In the genomic region with DNA sequence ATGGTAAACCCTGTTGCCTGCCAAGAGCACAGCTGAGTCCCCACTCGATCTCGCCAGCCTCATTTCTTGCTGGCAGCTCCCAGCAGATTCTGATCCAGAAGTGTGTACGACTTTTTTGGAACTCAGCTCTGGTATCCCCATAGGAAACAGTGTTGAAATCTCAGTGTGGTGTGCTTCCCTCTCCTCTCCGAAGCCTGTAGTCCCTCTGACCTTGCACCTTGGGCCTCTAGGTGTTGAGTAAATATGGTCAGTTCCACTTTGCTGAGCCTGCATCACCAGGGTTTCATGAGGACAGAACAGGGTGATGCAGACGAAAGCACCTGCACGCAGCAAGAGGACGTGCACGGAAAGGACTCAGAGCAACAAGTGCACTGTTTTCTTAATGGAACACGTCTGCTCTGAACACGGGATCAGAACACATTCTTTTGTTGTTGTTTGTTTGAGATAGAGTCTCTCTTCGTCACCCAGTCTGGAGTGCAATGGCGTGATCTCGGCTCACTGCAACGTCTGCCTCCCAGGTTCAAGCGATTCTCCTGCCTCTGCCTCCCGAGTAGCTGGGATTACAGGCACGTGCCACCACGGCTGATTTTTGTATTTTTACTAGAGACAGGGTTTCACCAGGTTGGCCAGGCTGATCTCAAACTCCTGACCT, we compare ENCODE assay signal across 27 cellular contexts. TPM values are rescaled to one million over a fixed set of nuclear protein-coding genes. Genes with fewer than 3 reads are reported as not detected.
DNase-seq lines count a peak whose midpoint lies in the region; ATAC-seq, FAIRE-seq and TF ChIP-seq lines count a peak whose summit lies in the region.
"Had no signal": no experiment of that assay in that cellular context is flagged by ENCODE, and none has a peak within 500 bp of the region (broad histone marks: within the 10 kb centered on the region; RNA-seq: fewer than 3 reads in every experiment).

No MANE protein-coding gene starts in this region.

- H3K4ac ChIP-seq in H1 (replicated peaks; ENCODE audit: insufficient read length, low read depth, low read length): no peak overlapping the region

- no peaks in the 10 kb centered on the region for H3K9me3 ChIP-seq in BLaER1
- no peaks in the 10 kb centered on the region for H3K9me3 ChIP-seq in H1 (ENCODE audit: insufficient read depth in 2 of 2, low read depth in 1 of 2, low read length in 1 of 2)
- no peaks in the 10 kb centered on the region for H3K9me3 ChIP-seq in liver (ENCODE audit: control insufficient read depth in 4 of 4, low read length in 3 of 4)
- H3K9me3 ChIP-seq: ascending aorta, spleen, uterus had no signal

- H3K4me3 ChIP-seq in BLaER1 (no peak overlapping the region), H1 (ENCODE audit: extremely low read depth in 1 of 4, insufficient read depth in 2 of 4, low read depth in 3 of 4, low read length in 4 of 4) (no peak overlapping the region), liver (ENCODE audit: low read depth in 1 of 3, low read length in 3 of 3) (no peak overlapping the region)
- H3K4me3 ChIP-seq: dorsolateral prefrontal cortex, spleen, uterus had no signal

- POLR2A ChIA-PET in H1 (lab: Charles Lee; ENCODE audit: partially characterized antibody): interaction anchor here (2.2 kb wide), 1 partner anchor 9 kb away, joined by 10 read pairs; no protein-coding TSS in a partner anchor
- POLR2A ChIA-PET in T-cell (lab: Charles Lee): no interaction called here

- no peak overlapping the region for H2BK20ac ChIP-seq in H1 (ENCODE audit: low read length)

- H3K4me2 ChIP-seq in BLaER1 (peak overlapping the region; percentile 98), H1 (ENCODE audit: insufficient read depth in 1 of 2, low read depth in 2 of 2, low read length in 2 of 2) (no peak overlapping the region)

- H2BK120ac ChIP-seq in H1 (replicated peaks; ENCODE audit: low read depth, low read length): no peak overlapping the region

- H3K79me1 ChIP-seq in H1 (ENCODE audit: low read depth, low read length): no peaks in the 10 kb centered on the region

- no peak overlapping the region for H4K91ac ChIP-seq in H1 (replicated peaks; ENCODE audit: insufficient read length, low read length)

- H3K18ac ChIP-seq in H1 (ENCODE audit: extremely low read depth, low read length): no peak overlapping the region

- no peak for TF ChIP-seq EP300 in H1 (IDR thresholded peaks at IDR 0.05; ENCODE audit: borderline replicate concordance in 1 of 2, low read depth in 2 of 2, low read length in 2 of 2)

- CTCF ChIA-PET in H1 (lab: Charles Lee; ENCODE audit: partially characterized antibody): interaction anchor here (0.7 to 3.4 kb wide), 5 partner anchors 9 to 243 kb away, joined by 3 to 11 read pairs (median 3); no protein-coding TSS in a partner anchor
- CTCF ChIA-PET in T-cell (lab: Charles Lee): interaction anchor here in 1 of 2 donors (0.6 kb wide), 1 partner anchor 673 kb away, joined by 3 read pairs; no protein-coding TSS in a partner anchor

- no peak overlapping the region for H3K23ac ChIP-seq in H1 (ENCODE audit: insufficient read length)

- H2AFZ ChIP-seq in H1 (ENCODE audit: low read length): no peak overlapping the region

- H3K27ac Mint-ChIP-seq in T-cell: no peak overlapping the region
- H3K27ac Mint-ChIP-seq: activated CD8-positive, alpha-beta T cell treated with anti-CD3 and anti-CD28 coated beads for 36 hours; activated naive CD8-positive, alpha-beta T cell treated with anti-CD3 and anti-CD28 coated beads for 36 hours; mesothelial cell of epicardium; natural killer cell; stimulated activated effector memory CD8-positive, alpha-beta T cell treated with anti-CD3 and anti-CD28 coated beads, Interleukin-12 subunit alpha, Interleukin-12 subunit beta, amount 100 ng/mL, for 72 hours had no signal

- no peak overlapping the region for H3K27ac ChIP-seq in BLaER1
- no peak overlapping the region for H3K27ac ChIP-seq in H1 (ENCODE audit: low read depth, low read length)
- H3K27ac ChIP-seq in liver (ENCODE audit: low read depth in 1 of 2, low read length in 2 of 2): peak overlapping the region; percentile 96 to 98
- H3K27ac ChIP-seq: dorsolateral prefrontal cortex, spleen, uterus had no signal

- H3K9ac ChIP-seq in BLaER1 (no peak overlapping the region), H1 (replicated peaks in 1 of 4; ENCODE audit: extremely low read depth in 1 of 4, low read depth in 3 of 4, low read length in 3 of 4) (no peak overlapping the region; a peak in 1 of 7 replicates), liver (ENCODE audit: low read depth in 1 of 2, low read length in 2 of 2) (peak overlapping the region in 1 of 2 donors; percentile 18)

- H3K4me1 Mint-ChIP-seq in T-cell: peaks cover 19 to 22% (median 21%) of the 10 kb centered on the region in 3 donors

- TF ChIP-seq POLR2A in H1 (IDR thresholded peaks at IDR 0.05; ENCODE audit: control extremely low read depth in 1 of 2, low read depth in 2 of 2, low read length in 2 of 2): no peak

- H4K20me1 ChIP-seq in BLaER1: no peaks in the 10 kb centered on the region
- H4K20me1 ChIP-seq in H1 (replicated peaks in 1 of 2; ENCODE audit: control insufficient read depth in 1 of 2, insufficient read depth in 2 of 2, low read length in 2 of 2): peaks cover 0 to 4% of the 10 kb centered on the region in 2 experiments

- no peaks in the 10 kb centered on the region for H3K9me3 Mint-ChIP-seq in T-cell
- H3K9me3 Mint-ChIP-seq: activated CD8-positive, alpha-beta T cell treated with anti-CD3 and anti-CD28 coated beads for 36 hours; activated naive CD8-positive, alpha-beta T cell treated with anti-CD3 and anti-CD28 coated beads for 36 hours; central memory CD8-positive, alpha-beta T cell; mesothelial cell of epicardium; natural killer cell; stimulated activated effector memory CD8-positive, alpha-beta T cell treated with anti-CD3 and anti-CD28 coated beads, Interleukin-12 subunit alpha, Interleukin-12 subunit beta, amount 100 ng/mL, for 72 hours had no signal

- H2BK5ac ChIP-seq in H1 (ENCODE audit: low read depth, low read length): no peak overlapping the region

- H3K14ac ChIP-seq in H1 (ENCODE audit: insufficient read length): no peak overlapping the region

- ATAC-seq in T-cell (replicated peaks in 1 of 4) (no peak), GM18520 (IDR thresholded peaks at IDR 0.05; ENCODE audit: unreplicated experiment) (no peak), HG03108 (IDR thresholded peaks at IDR 0.05; ENCODE audit: unreplicated experiment) (no peak)
- ATAC-seq: activated CD4-positive, CD25-positive, alpha-beta regulatory T cell treated with anti-CD3 and anti-CD28 coated beads, Interleukin-2, amount 50 U/mL, for 24 hours; activated CD8-positive, alpha-beta T cell treated with anti-CD3 and anti-CD28 coated beads for 36 hours; left colon; natural killer cell; stimulated activated effector memory CD8-positive, alpha-beta T cell treated with anti-CD3 and anti-CD28 coated beads, Interleukin-12 subunit alpha, Interleukin-12 subunit beta, amount 100 ng/mL, for 72 hours had no signal

- 0 out of 2 replicates have a peak overlapping the region, but pooled peaks have one; percentile 75 for H2AK5ac ChIP-seq in H1 (ENCODE audit: low read depth, low read length)

- no peak overlapping the region for H4K8ac ChIP-seq in H1 (ENCODE audit: extremely low read depth, insufficient read depth, low read length)

- H2BK15ac ChIP-seq in H1 (ENCODE audit: low read length): no peak overlapping the region

- H3K23me2 ChIP-seq in H1 (ENCODE audit: low read depth, low read length): peaks cover 16% of the 10 kb centered on the region; the same call in 1 of the 2 replicates

- no peaks in the 10 kb centered on the region for H3K79me2 ChIP-seq in H1 (ENCODE audit: control insufficient read depth in 1 of 2, insufficient read depth in 2 of 2, low read length in 2 of 2)

- H3K36me3 ChIP-seq in BLaER1 (no peaks in the 10 kb centered on the region), H1 (ENCODE audit: control insufficient read depth in 2 of 4, insufficient read depth in 4 of 4, low read length in 3 of 4) (no peaks in the 10 kb centered on the region), liver (ENCODE audit: control insufficient read depth in 4 of 4, insufficient read depth in 3 of 4, low read depth in 1 of 4, low read length in 3 of 4) (no peaks in the 10 kb centered on the region)
- H3K36me3 ChIP-seq: ascending aorta, spleen, uterus had no signal

- H3K27me3 ChIP-seq in BLaER1 (no peaks in the 10 kb centered on the region), H1 (replicated peaks in 1 of 4; ENCODE audit: control insufficient read depth in 3 of 4, extremely low read depth in 1 of 4, insufficient read depth in 3 of 4, low read length in 3 of 4) (peaks cover 27 to 55% (median 47%) of the 10 kb centered on the region in 4 experiments), liver (ENCODE audit: control insufficient read depth in 4 of 4, insufficient read depth in 4 of 4, low read length in 3 of 4) (no peaks in the 10 kb centered on the region)
- H3K27me3 ChIP-seq: ascending aorta, spleen, uterus had no signal

- no peak overlapping the region for H3K56ac ChIP-seq in H1 (replicated peaks; ENCODE audit: insufficient read length, low read depth, low read length)

- peak; percentile 77 for DNase-seq in DMS53 treated with DMSO at 0.1 percent for 48 hours (lab: John Stamatoyannopoulos, UW; ENCODE audit: unreplicated experiment)
- no peak for DNase-seq in H1 (ENCODE audit: low read depth in 1 of 2, low spot score in 2 of 2)
- DNase-seq in T-cell: no peak
- DNase-seq: activated CD8-positive, alpha-beta T cell treated with anti-CD3 and anti-CD28 coated beads for 36 hours; activated effector memory CD4-positive, alpha-beta T cell treated with Interleukin-2 at 50 U/mL for 16 hours; activated naive CD8-positive, alpha-beta T cell treated with anti-CD3 and anti-CD28 coated beads for 36 hours; activated T-cell treated with anti-CD3 and anti-CD28 coated beads for 4 hours; dorsolateral prefrontal cortex; foreskin fibroblast; left colon; natural killer cell; NCI-H1930; NCI-H82; retina; spleen; stimulated activated CD4-positive, alpha-beta T cell treated with anti-CD3 and anti-CD28 coated beads, Interleukin-2, amount 100 ng/mL, for 48 hours; uterus had no signal

- H3K4me1 ChIP-seq in BLaER1: peaks cover 42% of the 10 kb centered on the region
- H3K4me1 ChIP-seq in H1 (replicated peaks in 1 of 4; ENCODE audit: control insufficient read depth in 3 of 4, insufficient read depth in 4 of 4, low read length in 3 of 4): peaks cover 3 to 8% (median 6%) of the 10 kb centered on the region in 4 experiments; a peak in 6 of 7 replicates
- H3K4me1 ChIP-seq in liver (ENCODE audit: control insufficient read depth in 4 of 4, insufficient read depth in 4 of 4, low read length in 3 of 4): peaks cover 16 to 57% (median 37%) of the 10 kb centered on the region in 4 donors

- peaks cover 0 to 6% of the 10 kb centered on the region in 2 donors for H3K27me3 Mint-ChIP-seq in T-cell
- H3K27me3 Mint-ChIP-seq: activated naive CD8-positive, alpha-beta T cell treated with anti-CD3 and anti-CD28 coated beads for 36 hours; central memory CD8-positive, alpha-beta T cell had no signal

- TF ChIP-seq RAD21 in H1 (IDR thresholded peaks at IDR 0.05 in 1 of 2, conservative IDR thresholded peaks at IDR 0.05 in 1 of 2; ENCODE audit: low read depth in 2 of 2, low read length in 2 of 2): no peak
- peak; percentile 53 to 67 for TF ChIP-seq RAD21 in liver (IDR thresholded peaks at IDR 0.05)

- no peak overlapping the region for H4K5ac ChIP-seq in H1 (ENCODE audit: insufficient read length, low read depth, low read length)

- peak overlapping the region; percentile 68; the same call in 1 of the 2 replicates for H2BK12ac ChIP-seq in H1 (ENCODE audit: low read depth, low read length)

- no peak for TF ChIP-seq CTCF in H1 (IDR thresholded peaks at IDR 0.05; ENCODE audit: control extremely low read depth in 1 of 3, insufficient read depth in 1 of 3, low read depth in 1 of 3, low read length in 3 of 3)
- TF ChIP-seq CTCF in liver (IDR thresholded peaks at IDR 0.05; ENCODE audit: low read depth, low read length, missing input control): no peak

- no peaks in the 10 kb centered on the region for H3K36me3 Mint-ChIP-seq in T-cell
- H3K36me3 Mint-ChIP-seq: activated naive CD8-positive, alpha-beta T cell treated with anti-CD3 and anti-CD28 coated beads for 36 hours; mesothelial cell of epicardium; natural killer cell had no signal

- FAIRE-seq in H1 (lab: Jason Lieb, UNC): no peak
- FAIRE-seq: endothelial cell of umbilical vein had no signal

- peak overlapping the region in 1 of 3 donors; percentile 87 for H3K4me3 Mint-ChIP-seq in T-cell
- H3K4me3 Mint-ChIP-seq: activated CD8-positive, alpha-beta T cell treated with anti-CD3 and anti-CD28 coated beads for 36 hours; activated naive CD8-positive, alpha-beta T cell treated with anti-CD3 and anti-CD28 coated beads for 36 hours; mesothelial cell of epicardium had no signal

- WGBS in H1 (ENCODE audit: extremely low coverage in 1 of 2, insufficient coverage in 1 of 2, insufficient read length in 1 of 2, insufficient replicate concordance in 2 of 2, low coverage in 1 of 2, low lambda C conversion rate in 2 of 2, missing lambda C conversion rate in 1 of 2), 2 experiments: 84% methylated on average over 18 of the region's 18 CpGs; no CpG with 5 or more reads in 1 of the 2 experiments
- 40% methylated on average over 18 of the region's 18 CpGs for WGBS in liver

RNA-seq across cellular contexts. Expression of gene CPT1A, which starts 3.8 kb away (rescaled TPM):
- 9.6 and 12.2 TPM in 2 replicates for total RNA-seq in H1 (2021; fragmentation: NEBNext Ultra II Directional; extraction: Animal tissue kit (Norgen Biotek cat#: 25700))
- polyA plus RNA-seq in H1 (2011; rRNA removed): 2.9 and 3.8 TPM in 2 replicates
- 3.0 TPM for polyA plus RNA-seq in H1 (2011; cell fraction: cytosol; rRNA removed)
- polyA plus RNA-seq in H1 (2011; cell fraction: nucleus; rRNA removed): 5.9 TPM
- polyA plus RNA-seq in H1 (2012, experiment 1 of 2): 5.4 to 7.2 TPM (median 6.1 TPM) in 4 replicates
- 2.6 TPM for polyA plus RNA-seq in H1 (2012, experiment 2 of 2)
- 9.5 TPM for polyA plus RNA-seq in H1 (2013, experiment 1 of 2)
- 10.8 TPM for polyA plus RNA-seq in H1 (2013, experiment 2 of 2)
- polyA minus RNA-seq in H1 (2011; rRNA and poly(A)+ RNA removed): 9.7 and 10.9 TPM in 2 replicates
- 5.1 TPM for polyA minus RNA-seq in H1 (2011; cell fraction: cytosol; rRNA and poly(A)+ RNA removed)
- polyA minus RNA-seq in H1 (2011; cell fraction: nucleus; rRNA and poly(A)+ RNA removed): 6.4 TPM
- total RNA-seq in liver: 100 to 1,000 TPM in 1 of 2 donors, 10 to 100 TPM in 1; 48.0 to 232 TPM
- polyA plus RNA-seq in liver: 10 to 100 TPM; 17.2 to 73.9 TPM
- 10 to 100 TPM; 21.2 to 44.1 (median 35.9) TPM for total RNA-seq in T-cell

RNA-seq across cellular contexts. Expression of gene MRPL21, which starts 58.2 kb away (rescaled TPM):
- total RNA-seq in H1 (2021; fragmentation: NEBNext Ultra II Directional; extraction: Animal tissue kit (Norgen Biotek cat#: 25700)): 103 and 107 TPM in 2 replicates
- 72.0 and 102 TPM in 2 replicates for polyA plus RNA-seq in H1 (2011; rRNA removed)
- polyA plus RNA-seq in H1 (2011; cell fraction: cytosol; rRNA removed): 103 TPM
- 65.0 TPM for polyA plus RNA-seq in H1 (2011; cell fraction: nucleus; rRNA removed)
- 87.9 to 110 TPM (median 103 TPM) in 4 replicates for polyA plus RNA-seq in H1 (2012, experiment 1 of 2)
- 154 TPM for polyA plus RNA-seq in H1 (2012, experiment 2 of 2)
- polyA plus RNA-seq in H1 (2013, experiment 1 of 2): 114 TPM
- polyA plus RNA-seq in H1 (2013, experiment 2 of 2): 114 TPM
- 33.9 and 40.8 TPM in 2 replicates for polyA minus RNA-seq in H1 (2011; rRNA and poly(A)+ RNA removed)
- 27.4 TPM for polyA minus RNA-seq in H1 (2011; cell fraction: cytosol; rRNA and poly(A)+ RNA removed)
- 44.7 TPM for polyA minus RNA-seq in H1 (2011; cell fraction: nucleus; rRNA and poly(A)+ RNA removed)
- 10 to 100 TPM; 22.3 to 22.8 TPM for total RNA-seq in liver
- polyA plus RNA-seq in liver: 10 to 100 TPM; 48.1 to 76.8 TPM
- total RNA-seq in T-cell: 10 to 100 TPM; 34.0 to 36.9 (median 35.3) TPM

RNA-seq across cellular contexts. Expression of gene IGHMBP2, which starts 58.2 kb away (rescaled TPM):
- total RNA-seq in H1 (2021; fragmentation: NEBNext Ultra II Directional; extraction: Animal tissue kit (Norgen Biotek cat#: 25700)): 17.6 and 19.1 TPM in 2 replicates
- polyA plus RNA-seq in H1 (2011; rRNA removed): 8.4 and 11.5 TPM in 2 replicates
- polyA plus RNA-seq in H1 (2011; cell fraction: cytosol; rRNA removed): 8.8 TPM
- polyA plus RNA-seq in H1 (2011; cell fraction: nucleus; rRNA removed): 43.3 TPM
- polyA plus RNA-seq in H1 (2012, experiment 1 of 2): 12.0 to 13.5 TPM (median 12.3 TPM) in 4 replicates
- 9.2 TPM for polyA plus RNA-seq in H1 (2012, experiment 2 of 2)
- polyA plus RNA-seq in H1 (2013, experiment 1 of 2): 8.5 TPM
- 8.0 TPM for polyA plus RNA-seq in H1 (2013, experiment 2 of 2)
- 22.9 and 25.7 TPM in 2 replicates for polyA minus RNA-seq in H1 (2011; rRNA and poly(A)+ RNA removed)
- polyA minus RNA-seq in H1 (2011; cell fraction: cytosol; rRNA and poly(A)+ RNA removed): 15.8 TPM
- 38.1 TPM for polyA minus RNA-seq in H1 (2011; cell fraction: nucleus; rRNA and poly(A)+ RNA removed)
- 10 to 100 TPM in 1 of 2 donors, 1 to 10 TPM in 1; 6.1 to 14.0 TPM for total RNA-seq in liver
- 1 to 10 TPM; 5.7 to 7.8 TPM for polyA plus RNA-seq in liver
- total RNA-seq in T-cell: 10 to 100 TPM; 33.5 to 59.8 (median 37.0) TPM

Comparison
In these comparisons a context has a peak if more than half of its experiments do, and no peak if none do; other contexts are left out.
1. H3K27ac ChIP-seq: peak in liver (2 of 2); none in BLaER1 (single experiment) and H1 (single experiment).